Comparison of ENCODE assay signal across 7 cellular contexts in genomic region chr5:80820685-80821084, GRCh38.
"Had no signal": no experiment of that assay in that cellular context is flagged by ENCODE, and none has a peak within 500 bp of the region (broad histone marks: within the 10 kb centered on the region; RNA-seq: fewer than 3 reads in every experiment).

No MANE protein-coding gene starts in this region.

- ATAC-seq: GM23338, HCT116, K562 had no signal

- H3K9me3 Mint-ChIP-seq: HFFc6 had no signal

- H3K4me3 Mint-ChIP-seq: GM23338, H9, HFFc6 had no signal

- H3K27ac Mint-ChIP-seq: GM23338, H9, HFFc6 had no signal

- H3K4me3 ChIP-seq: GM23338, K562 had no signal

- DNase-seq: H9, HFFc6, IMR-90, KG1 had no signal
